In the genomic region with DNA sequence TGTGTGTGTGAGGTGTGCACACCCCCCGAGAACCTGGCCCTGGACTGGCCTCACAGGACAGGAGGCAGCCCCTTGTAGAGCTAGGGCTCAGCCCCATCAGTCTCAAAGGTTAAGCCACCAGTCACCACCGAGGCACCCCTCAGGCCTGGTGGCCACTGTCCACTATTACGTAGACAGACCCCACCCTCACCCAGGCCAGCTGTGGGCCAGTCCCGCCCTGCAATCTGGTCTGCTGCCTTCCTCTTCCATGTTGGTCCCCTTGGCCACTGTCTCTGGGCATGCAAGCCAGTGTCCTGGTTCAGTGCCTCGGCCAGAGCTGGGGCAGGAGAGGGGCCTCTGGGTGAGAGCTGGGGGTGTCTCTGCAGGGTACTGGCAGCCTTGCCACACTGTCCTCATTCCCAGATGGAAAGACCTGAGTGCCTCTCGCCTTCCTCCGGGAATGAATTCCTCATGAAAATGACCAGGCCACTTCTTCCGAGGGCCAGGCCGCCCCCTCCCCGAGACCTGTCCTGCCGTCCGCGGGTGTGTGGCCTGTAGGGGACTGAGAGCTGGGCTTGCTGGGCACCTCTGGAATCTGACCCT, we compare ENCODE assay signal across 9 cellular contexts. TPM values are rescaled to one million over a fixed set of nuclear protein-coding genes. Genes with fewer than 3 reads are reported as not detected.
A peak's percentile ranks its signal among the peaks of the same experiment; 100 is the strongest.
DNase-seq lines count a peak whose midpoint lies in the region; ATAC-seq, FAIRE-seq and TF ChIP-seq lines count a peak whose summit lies in the region.
"Had no signal": no experiment of that assay in that cellular context is flagged by ENCODE, and none has a peak within 500 bp of the region (broad histone marks: within the 10 kb centered on the region; RNA-seq: fewer than 3 reads in every experiment).

No MANE protein-coding gene starts in this region.

- peaks cover 13% of the 10 kb centered on the region for H3K36me3 Mint-ChIP-seq in chondrocyte (ENCODE audit: low read depth)

- no peak for TF ChIP-seq RAD21 in A549 (conservative IDR thresholded peaks at IDR 0.05 in 1 of 2, IDR thresholded peaks at IDR 0.05 in 1 of 2)

- H3K27ac ChIP-seq in A549 (peak overlapping the region; percentile 95 to 98), KOPT-K1 (ENCODE audit: low read depth, low read length, poor library complexity, severe bottlenecking) (peak overlapping the region; percentile 93), muscle layer of duodenum (ENCODE audit: low read length) (peak overlapping the region; percentile 31)

- intact Hi-C loops in left colon (cut with DNase I, micrococcal nuclease), result no loop called here

- H3K27me3 ChIP-seq in muscle layer of duodenum (ENCODE audit: low read depth, low read length), result no peaks in the 10 kb centered on the region

- H3K27me3 Mint-ChIP-seq in chondrocyte (ENCODE audit: low read depth), result no peaks in the 10 kb centered on the region

- H3K4me1 ChIP-seq in A549 (peaks cover 14% of the 10 kb centered on the region), muscle layer of duodenum (ENCODE audit: control insufficient read depth in 1 of 2, insufficient read depth in 2 of 2, low read length in 2 of 2) (peaks cover 10 to 23% of the 10 kb centered on the region in 2 donors)

- 87% methylated on average over 12 of the region's 13 CpGs for WGBS in A549 (ENCODE audit: missing lambda C conversion rate)

- H3K9me3 Mint-ChIP-seq in chondrocyte (ENCODE audit: low read depth), result peaks cover 11% of the 10 kb centered on the region

- TF ChIP-seq CTCF in A549 (IDR thresholded peaks at IDR 0.05), result no peak
- no peak for TF ChIP-seq CTCF in chondrocyte (IDR thresholded peaks at IDR 0.05)

- FAIRE-seq in A549 (lab: Jason Lieb, UNC), result no peak
- no peak for FAIRE-seq in urothelium cell line (lab: Jason Lieb, UNC)
- FAIRE-seq: G401.6 had no signal

- H3K4me3 ChIP-seq in A549, result peak overlapping the region; percentile 100
- H3K4me3 ChIP-seq in muscle layer of duodenum (ENCODE audit: low read depth in 1 of 2, low read length in 2 of 2), result peak overlapping the region; percentile 55 to 83

- H3K27ac Mint-ChIP-seq in chondrocyte (ENCODE audit: unreplicated experiment), result peak overlapping the region; percentile 79

- peak overlapping the region; percentile 60 for H3K4me3 Mint-ChIP-seq in chondrocyte (ENCODE audit: unreplicated experiment)

- H3K36me3 ChIP-seq in KOPT-K1 (ENCODE audit: insufficient read depth, low read length) (peaks cover 28% of the 10 kb centered on the region), muscle layer of duodenum (ENCODE audit: control insufficient read depth in 1 of 2, insufficient read depth in 2 of 2, low read length in 2 of 2) (peaks cover 7 to 33% of the 10 kb centered on the region in 2 donors)

- peaks cover 14% of the 10 kb centered on the region for H3K4me1 Mint-ChIP-seq in chondrocyte (ENCODE audit: low read depth)

- H3K9me3 ChIP-seq in A549 (peaks cover 39% of the 10 kb centered on the region), KOPT-K1 (ENCODE audit: insufficient read depth, low read length, poor library complexity, severe bottlenecking) (no peaks in the 10 kb centered on the region), muscle layer of duodenum (ENCODE audit: control insufficient read depth in 1 of 2, low read length in 2 of 2) (peaks cover 0 to 3% of the 10 kb centered on the region in 2 donors)

- 0 out of 6 replicates have a peak, but pooled peaks of 1 of the 2 experiments have one; percentile 10 for ATAC-seq in A549
- no peak for ATAC-seq in GM21447 (IDR thresholded peaks at IDR 0.05; ENCODE audit: unreplicated experiment)
- no peak for ATAC-seq in left colon

- no peak for TF ChIP-seq POLR2A in A549 (IDR thresholded peaks at IDR 0.05; ENCODE audit: low read length)

- POLR2A ChIA-PET in A549 (lab: Yijun Ruan, JAX), result interaction anchor here (0.9 kb wide), 1 partner anchor 27 kb away, joined by 3 read pairs; no protein-coding TSS in a partner anchor

- TF ChIP-seq EP300 in A549 (IDR thresholded peaks at IDR 0.05), result no peak

- DNase-seq in A549 (ENCODE audit: low read depth in 1 of 2, low spot score in 1 of 2), result no peak
- peak; percentile 79 for DNase-seq in chondrocyte (ENCODE audit: low spot score)
- DNase-seq in NCI-H1092 (lab: John Stamatoyannopoulos, UW), result no peak
- no peak for DNase-seq in left colon
- no peak for DNase-seq in urothelium cell line (ENCODE audit: low spot score)

- CTCF ChIA-PET in A549 (lab: Yijun Ruan, JAX), result interaction anchor here (0.8 to 1.4 kb wide), 2 partner anchors 8 to 27 kb away, joined by 4 read pairs; no protein-coding TSS in a partner anchor

- peak overlapping the region; percentile 100 for H3K4me2 ChIP-seq in A549

TF ChIP-seq in A549, 52 proteins besides CTCF, POLR2A, EP300 and RAD21:
- no peak for TF ChIP-seq ZFP36 (IDR thresholded peaks at IDR 0.05; ENCODE audit: borderline replicate concordance, partially characterized antibody)
- TF ChIP-seq NR3C1 (IDR thresholded peaks at IDR 0.05), result no peak
- no peak for TF ChIP-seq ZNF302 (CRISPR knock-in tag; IDR thresholded peaks at IDR 0.05)
- no peak for TF ChIP-seq KDM1A (IDR thresholded peaks at IDR 0.05; ENCODE audit: low read depth)
- no peak for TF ChIP-seq SMC3 (IDR thresholded peaks at IDR 0.05)
- TF ChIP-seq, protein P1, sequence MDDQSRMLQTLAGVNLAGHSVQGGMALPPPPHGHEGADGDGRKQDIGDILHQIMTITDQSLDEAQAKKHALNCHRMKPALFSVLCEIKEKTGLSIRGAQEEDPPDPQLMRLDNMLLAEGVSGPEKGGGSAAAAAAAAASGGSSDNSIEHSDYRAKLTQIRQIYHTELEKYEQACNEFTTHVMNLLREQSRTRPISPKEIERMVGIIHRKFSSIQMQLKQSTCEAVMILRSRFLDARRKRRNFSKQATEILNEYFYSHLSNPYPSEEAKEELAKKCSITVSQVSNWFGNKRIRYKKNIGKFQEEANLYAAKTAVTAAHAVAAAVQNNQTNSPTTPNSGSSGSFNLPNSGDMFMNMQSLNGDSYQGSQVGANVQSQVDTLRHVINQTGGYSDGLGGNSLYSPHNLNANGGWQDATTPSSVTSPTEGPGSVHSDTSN (IDR thresholded peaks at IDR 0.05), result no peak
- no peak for TF ChIP-seq HOXB5 (CRISPR knock-in tag; IDR thresholded peaks at IDR 0.05)
- no peak for TF ChIP-seq MAZ (IDR thresholded peaks at IDR 0.05; ENCODE audit: borderline replicate concordance, low read depth, low read length)
- no peak for TF ChIP-seq RARB (CRISPR knock-in tag; IDR thresholded peaks at IDR 0.05)
- no peak for TF ChIP-seq CBX2 (IDR thresholded peaks at IDR 0.05; ENCODE audit: borderline replicate concordance, low read depth)
- no peak for TF ChIP-seq EHMT2 (IDR thresholded peaks at IDR 0.05; ENCODE audit: low read depth)
- no peak for TF ChIP-seq EHF (CRISPR knock-in tag; IDR thresholded peaks at IDR 0.05)
- TF ChIP-seq TP53 (CRISPR knock-in tag; IDR thresholded peaks at IDR 0.05), result no peak
- no peak for TF ChIP-seq FOSL2 (IDR thresholded peaks at IDR 0.05)
- no peak for TF ChIP-seq FOSL2 (CRISPR knock-in tag; IDR thresholded peaks at IDR 0.05)
- no peak for TF ChIP-seq FOXS1 (CRISPR knock-in tag; IDR thresholded peaks at IDR 0.05)
- TF ChIP-seq CEBPB (IDR thresholded peaks at IDR 0.05), result no peak
- TF ChIP-seq, protein P2, sequence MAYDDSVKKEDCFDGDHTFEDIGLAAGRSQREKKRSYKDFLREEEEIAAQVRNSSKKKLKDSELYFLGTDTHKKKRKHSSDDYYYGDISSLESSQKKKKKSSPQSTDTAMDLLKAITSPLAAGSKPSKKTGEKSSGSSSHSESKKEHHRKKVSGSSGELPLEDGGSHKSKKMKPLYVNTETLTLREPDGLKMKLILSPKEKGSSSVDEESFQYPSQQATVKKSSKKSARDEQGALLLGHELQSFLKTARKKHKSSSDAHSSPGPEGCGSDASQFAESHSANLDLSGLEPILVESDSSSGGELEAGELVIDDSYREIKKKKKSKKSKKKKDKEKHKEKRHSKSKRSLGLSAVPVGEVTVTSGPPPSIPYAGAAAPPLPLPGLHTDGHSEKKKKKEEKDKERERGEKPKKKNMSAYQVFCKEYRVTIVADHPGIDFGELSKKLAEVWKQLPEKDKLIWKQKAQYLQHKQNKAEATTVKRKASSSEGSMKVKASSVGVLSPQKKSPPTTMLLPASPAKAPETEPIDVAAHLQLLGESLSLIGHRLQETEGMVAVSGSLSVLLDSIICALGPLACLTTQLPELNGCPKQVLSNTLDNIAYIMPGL (CRISPR knock-in tag; IDR thresholded peaks at IDR 0.05; ENCODE audit: borderline replicate concordance), result no peak

RNA-seq across cellular contexts. Expression of a gene that starts 0.9 kb away (rescaled TPM):
- polyA plus RNA-seq in A549 (2011; rRNA removed) (0.06 and 0.19 TPM in 2 replicates), A549 (2017; fragmentation: RNase III; extraction: RNeasy Plus Mini Kit Qiagen cat#74134 plus additional on column Dnase treatment) (0.23 to 0.51 TPM (median 0.26 TPM) in 3 replicates)
- 0.08 and 0.12 TPM in 2 replicates for polyA plus RNA-seq in A549 (2012; cell fraction: cytosol; rRNA removed)
- 0.65 and 0.84 TPM in 2 replicates for polyA plus RNA-seq in A549 (2012; cell fraction: nucleus; rRNA removed)
- polyA minus RNA-seq in A549 (2011; rRNA and poly(A)+ RNA removed), result 0.44 and 0.50 TPM in 2 replicates
- total RNA-seq in chondrocyte (0.60 to 2.9 TPM (median 2.2 TPM) in 3 replicates), left colon (1 to 10 TPM in 1 of 2 donors, under 1 TPM in 1; 0.49 to 1.3 TPM)

RNA-seq across cellular contexts. Expression of a gene that starts 22.2 kb away (rescaled TPM):
- polyA plus RNA-seq in A549 (2011; rRNA removed) (46.8 and 52.7 TPM in 2 replicates), A549 (2017; fragmentation: RNase III; extraction: RNeasy Plus Mini Kit Qiagen cat#74134 plus additional on column Dnase treatment) (80.7 to 89.8 TPM (median 86.7 TPM) in 3 replicates)
- 105 and 111 TPM in 2 replicates for polyA plus RNA-seq in A549 (2012; cell fraction: cytosol; rRNA removed)
- 523 and 668 TPM in 2 replicates for polyA plus RNA-seq in A549 (2012; cell fraction: nucleus; rRNA removed)
- 42.6 and 67.3 TPM in 2 replicates for polyA minus RNA-seq in A549 (2011; rRNA and poly(A)+ RNA removed)
- total RNA-seq in chondrocyte (83.6 to 91.9 TPM (median 85.1 TPM) in 3 replicates), left colon (10 to 100 TPM; 59.2 to 77.4 TPM)

Comparison
In these comparisons a context has a peak if more than half of its experiments do, and no peak if none do; other contexts are left out.
1. H3K27ac ChIP-seq: peak in every context shown above with its lines; median percentile 96 in A549; 93 in KOPT-K1; 31 in muscle layer of duodenum.